16 cellular contexts compared by ENCODE assay signal in genomic region chr16:75296606-75297005, GRCh38. TPM values are rescaled to one million over a fixed set of nuclear protein-coding genes. Genes with fewer than 3 reads are reported as not detected.
DNase-seq lines count a peak whose midpoint lies in the region; ATAC-seq and TF ChIP-seq lines count a peak whose summit lies in the region.
"Had no signal": no experiment of that assay in that cellular context is flagged by ENCODE, and none has a peak within 500 bp of the region (broad histone marks: within the 10 kb centered on the region; RNA-seq: fewer than 3 reads in every experiment).

No MANE protein-coding gene starts in this region.

- H3K4me3 ChIP-seq in AG10803 (ENCODE audit: low read length) (no peak overlapping the region), breast epithelium (no peak overlapping the region), mucosa of descending colon (no peak overlapping the region)
- H3K4me3 ChIP-seq: lower lobe of right lung had no signal

- ATAC-seq in left lobe of liver (peak; percentile 36), GM18517 (IDR thresholded peaks at IDR 0.05; ENCODE audit: unreplicated experiment) (no peak), mucosa of descending colon (no peak)
- ATAC-seq: effector memory CD8-positive, alpha-beta T cell; lower lobe of right lung; WTC11 had no signal

- TF ChIP-seq CTCF in AG10803 (conservative IDR thresholded peaks at IDR 0.05; ENCODE audit: low read length) (no peak), breast epithelium (IDR thresholded peaks at IDR 0.05) (no peak), mucosa of descending colon (IDR thresholded peaks at IDR 0.05) (no peak)

- H3K9me3 ChIP-seq in breast epithelium = no peaks in the 10 kb centered on the region
- H3K9me3 ChIP-seq in mucosa of descending colon = no peaks in the 10 kb centered on the region
- H3K9me3 ChIP-seq: lower lobe of right lung had no signal

- peak; percentile 53 for DNase-seq in AG10803 (ENCODE audit: low read depth)
- DNase-seq in NCI-H2029 (lab: John Stamatoyannopoulos, UW) = peak; percentile 17
- peak; percentile 30 for DNase-seq in cerebellum (ENCODE audit: low spot score)
- no peak for DNase-seq in left lobe of liver (ENCODE audit: low spot score)
- DNase-seq in breast epithelium (ENCODE audit: low spot score in 2 of 2) = no peak
- DNase-seq in mucosa of descending colon = no peak
- DNase-seq in NCI-H187 treated with DMSO at 0.1 percent for 48 hours (lab: John Stamatoyannopoulos, UW) = no peak
- DNase-seq: activated T-cell treated with anti-CD3 and anti-CD28 coated beads for 4 hours; effector memory CD8-positive, alpha-beta T cell; lower lobe of right lung; NCI-H526; stimulated activated CD4-positive, alpha-beta T cell treated with anti-CD3 and anti-CD28 coated beads, Interleukin-2, amount 100 ng/mL, for 48 hours; stimulated activated naive CD4-positive, alpha-beta T cell treated with Interleukin-2 at 50 U/mL for 16 hours had no signal

- no peak for TF ChIP-seq POLR2A in breast epithelium (IDR thresholded peaks at IDR 0.05)

- intact Hi-C loops in breast epithelium (cut with DNase I; ENCODE audit: low total_unique reads) (no loop called here), mucosa of descending colon (cut with DNase I, micrococcal nuclease) (no loop called here)

- H3K4me1 ChIP-seq in breast epithelium = no peaks in the 10 kb centered on the region
- H3K4me1 ChIP-seq in mucosa of descending colon (ENCODE audit: low read depth) = no peaks in the 10 kb centered on the region
- H3K4me1 ChIP-seq: lower lobe of right lung, parathyroid adenoma had no signal

- H3K27me3 ChIP-seq in breast epithelium = no peaks in the 10 kb centered on the region

- H3K27ac ChIP-seq in breast epithelium = no peak overlapping the region
- H3K27ac ChIP-seq: lower lobe of right lung, parathyroid adenoma had no signal

- H3K36me3 ChIP-seq in breast epithelium (no peaks in the 10 kb centered on the region), mucosa of descending colon (ENCODE audit: low read depth) (no peaks in the 10 kb centered on the region)

RNA-seq across cellular contexts. Expression of gene BCAR1, which starts 45.2 kb away (rescaled TPM):
- total RNA-seq in cerebellum (24.5 TPM), left lobe of liver (39.2 TPM), breast epithelium (10 to 100 TPM; 13.6 to 38.7 (median 32.9) TPM), mucosa of descending colon (100 to 1,000 TPM; 100 to 134 (median 116) TPM)

Comparison
In these comparisons a context has a peak if more than half of its experiments do, and no peak if none do; other contexts are left out.
1. DNase-seq: peak in AG10803 (single experiment), NCI-H2029 (single experiment) and cerebellum (single experiment); none in left lobe of liver (single experiment), breast epithelium (0 of 2), mucosa of descending colon (0 of 3) and NCI-H187 treated with DMSO at 0.1 percent for 48 hours (single experiment).